Comparison of ENCODE assay signal across 10 cellular contexts in genomic region chr20:40686893-40687292, GRCh38. TPM values are rescaled to one million over a fixed set of nuclear protein-coding genes. Genes with fewer than 3 reads are reported as not detected.
A peak's percentile ranks its signal among the peaks of the same experiment; 100 is the strongest.
DNase-seq lines count a peak whose midpoint lies in the region; ATAC-seq, FAIRE-seq and TF ChIP-seq lines count a peak whose summit lies in the region.
"Had no signal": no experiment of that assay in that cellular context is flagged by ENCODE, and none has a peak within 500 bp of the region (broad histone marks: within the 10 kb centered on the region; RNA-seq: fewer than 3 reads in every experiment).

No MANE protein-coding gene starts in this region.

- no peak for TF ChIP-seq POLR2A in GM18505 (IDR thresholded peaks at IDR 0.05; ENCODE audit: borderline replicate concordance, extremely low read depth, insufficient read depth, insufficient read length)

- H3K4me2 ChIP-seq in keratinocyte (ENCODE audit: control insufficient read depth, extremely low read depth, insufficient read depth, low read depth, low read length) (peak overlapping the region; percentile 94), skeletal muscle satellite cell (ENCODE audit: low read length) (peak overlapping the region; percentile 95)

- TF ChIP-seq CTCF in choroid plexus epithelial cell (conservative IDR thresholded peaks at IDR 0.05; ENCODE audit: low read depth, low read length) (no peak), keratinocyte (optimal IDR thresholded peaks at IDR 0.05 in 1 of 3, IDR thresholded peaks at IDR 0.05 in 1 of 3, conservative IDR thresholded peaks at IDR 0.05 in 1 of 3; ENCODE audit: extremely low read depth in 1 of 3, insufficient read depth in 2 of 3, low read length in 3 of 3) (no peak)

- H3K27me3 ChIP-seq in H7 (ENCODE audit: control insufficient read depth, insufficient read depth, low read length) (peaks cover 97% of the 10 kb centered on the region), keratinocyte (ENCODE audit: control insufficient read depth, extremely low read depth, insufficient read depth, low read length) (peaks cover 25% of the 10 kb centered on the region), skeletal muscle satellite cell (ENCODE audit: control insufficient read depth, insufficient read depth, low read length) (peaks cover 86% of the 10 kb centered on the region)

- H2AFZ ChIP-seq in keratinocyte (ENCODE audit: control insufficient read depth, low read length), result no peak overlapping the region

- H3K79me2 ChIP-seq in keratinocyte (ENCODE audit: control insufficient read depth, insufficient read depth, low read length), result no peaks in the 10 kb centered on the region

- DNase-seq in H7 (peak; percentile 52), choroid plexus epithelial cell (ENCODE audit: low read depth) (no peak), keratinocyte (ENCODE audit: low read depth, low spot score) (no peak), HUDEP-2 (lab: John Stamatoyannopoulos, UW; ENCODE audit: unreplicated experiment in 76 of 76) (no peak), D341Med (ENCODE audit: low spot score) (no peak)
- DNase-seq: T-helper 1 cell had no signal

- H3K4me3 ChIP-seq in H7 (ENCODE audit: insufficient read depth, low read depth, low read length) (peak overlapping the region; percentile 57), choroid plexus epithelial cell (ENCODE audit: low read depth, low read length) (peak overlapping the region; percentile 77), keratinocyte (ENCODE audit: control insufficient read depth in 2 of 3, extremely low read depth in 1 of 3, insufficient read depth in 2 of 3, low read depth in 1 of 3, low read length in 3 of 3) (peak overlapping the region in 2 of 3 experiments; percentile 67 to 69), skeletal muscle satellite cell (ENCODE audit: low read length) (peak overlapping the region; percentile 5)

- peaks cover 2% of the 10 kb centered on the region for H3K9me1 ChIP-seq in keratinocyte (ENCODE audit: control insufficient read depth, extremely low read depth, insufficient read depth, low read length)

- H4K20me1 ChIP-seq in keratinocyte (ENCODE audit: control insufficient read depth, extremely low read depth, insufficient read depth, low read length), result no peaks in the 10 kb centered on the region

- H3K9ac ChIP-seq in keratinocyte (ENCODE audit: control insufficient read depth, extremely low read depth, insufficient read depth, low read length) (peak overlapping the region; percentile 33), skeletal muscle satellite cell (ENCODE audit: low read depth, low read length) (no peak overlapping the region)

- no peaks in the 10 kb centered on the region for H3K9me3 ChIP-seq in keratinocyte (ENCODE audit: control insufficient read depth, low read depth, low read length)
- H3K9me3 ChIP-seq in skeletal muscle satellite cell (replicated peaks; ENCODE audit: low read length), result no peaks in the 10 kb centered on the region

- H3K4me1 ChIP-seq in keratinocyte (ENCODE audit: control insufficient read depth, extremely low read depth, insufficient read depth, low read length) (peaks cover 8% of the 10 kb centered on the region), skeletal muscle satellite cell (ENCODE audit: control insufficient read depth, insufficient read depth, low read length) (peaks cover 19% of the 10 kb centered on the region)

- dilution Hi-C loops in keratinocyte (cut with MboI; ENCODE audit: extremely low pct_ligation_motif_present, low sequenced_read_pairs), result no loop called here

- H3K27ac ChIP-seq in keratinocyte (ENCODE audit: control insufficient read depth, insufficient read depth, low read length), result no peak overlapping the region

- ATAC-seq in GM18505 (IDR thresholded peaks at IDR 0.05; ENCODE audit: unreplicated experiment), result no peak
- no peak for ATAC-seq in GM19397 (IDR thresholded peaks at IDR 0.05; ENCODE audit: unreplicated experiment)

- no peaks in the 10 kb centered on the region for H3K36me3 ChIP-seq in H7 (replicated peaks; ENCODE audit: control insufficient read depth, insufficient read depth, low read length)
- no peaks in the 10 kb centered on the region for H3K36me3 ChIP-seq in keratinocyte (ENCODE audit: control insufficient read depth in 2 of 2, extremely low read depth in 1 of 2, insufficient read depth in 2 of 2, low read length in 2 of 2)
- H3K36me3 ChIP-seq in skeletal muscle satellite cell (ENCODE audit: insufficient read depth, low read length), result no peaks in the 10 kb centered on the region

- FAIRE-seq in keratinocyte (lab: Jason Lieb, UNC), result no peak

RNA-seq across cellular contexts. Expression of gene MAFB, which starts 2.1 kb away (rescaled TPM):
- total RNA-seq in H7 (2014; rRNA removed; shearing (Covaris generic)), result 2.4 and 4.2 TPM in 2 replicates
- polyA plus RNA-seq in keratinocyte, result 0.70 to 3.9 TPM (median 1.7 TPM) in 3 replicates
- polyA plus RNA-seq in keratinocyte (2011; ENCODE audit: low read depth), result 12.1 TPM
- polyA plus RNA-seq in keratinocyte (2011; cell fraction: cytosol; rRNA removed), result 2.1 and 2.4 TPM in 2 replicates
- 6.7 and 7.5 TPM in 2 replicates for polyA plus RNA-seq in keratinocyte (2011; cell fraction: nucleus; rRNA removed)
- 1.3 and 16.8 TPM in 2 replicates for polyA plus RNA-seq in keratinocyte (2012; ENCODE audit: low replicate concordance)
- polyA minus RNA-seq in keratinocyte, result 0.85 to 3.0 TPM (median 1.5 TPM) in 3 replicates
- 4.0 TPM for polyA minus RNA-seq in keratinocyte (2011; cell fraction: cytosol; rRNA and poly(A)+ RNA removed)
- polyA minus RNA-seq in keratinocyte (2011; cell fraction: nucleus; rRNA and poly(A)+ RNA removed), result 6.1 and 6.8 TPM in 2 replicates
- total RNA-seq in skeletal muscle satellite cell (2012; rRNA removed), result 0.44 and 2.8 TPM in 2 replicates
- polyA plus RNA-seq: IgD-negative memory B cell had no signal

Comparison
In these comparisons a context has a peak if more than half of its experiments do, and no peak if none do; other contexts are left out.
1. H3K4me3 ChIP-seq: peak in every context shown above with its lines; median percentile 77 in choroid plexus epithelial cell; 68 in keratinocyte; 57 in H7; 5 in skeletal muscle satellite cell.